In genomic region chr14:74535756-74536325, GRCh38 we compare ENCODE assay signal across 20 cellular contexts. TPM values are rescaled to one million over a fixed set of nuclear protein-coding genes. Genes with fewer than 3 reads are reported as not detected.
DNase-seq lines count a peak whose midpoint lies in the region; ATAC-seq and TF ChIP-seq lines count a peak whose summit lies in the region.
"Had no signal": no experiment of that assay in that cellular context is flagged by ENCODE, and none has a peak within 500 bp of the region (broad histone marks: within the 10 kb centered on the region; RNA-seq: fewer than 3 reads in every experiment).

No MANE protein-coding gene starts in this region.

- H4K91ac ChIP-seq in neuronal stem cell (ENCODE audit: low read depth, low read length, poor library complexity) = no peak overlapping the region

- H3K27ac ChIP-seq in SK-N-SH (ENCODE audit: low read depth in 2 of 2, low read length in 1 of 2) (no peak overlapping the region), neuronal stem cell (replicated peaks; ENCODE audit: low read length) (no peak overlapping the region)
- H3K27ac ChIP-seq: 22Rv1, A549, BLaER1 had no signal

- H3K4me1 ChIP-seq in SK-N-SH (ENCODE audit: control insufficient read depth in 1 of 2, insufficient read depth in 2 of 2, low read depth in 1 of 2, low read length in 1 of 2) = peaks cover 0 to 10% of the 10 kb centered on the region in 2 experiments; a peak in 1 of 4 replicates
- peaks cover 4 to 5% of the 10 kb centered on the region in 2 donors for H3K4me1 ChIP-seq in neuronal stem cell (ENCODE audit: control insufficient read depth in 2 of 2, insufficient read depth in 1 of 2, low read depth in 1 of 2, low read length in 2 of 2)

- TF ChIP-seq RAD21 in SK-N-SH (IDR thresholded peaks at IDR 0.05; ENCODE audit: low read length) = no peak

- WGBS in SK-N-SH (ENCODE audit: low lambda C conversion rate) = 72% methylated on average over 8 of the region's 10 CpGs
- no CpG with 5 or more reads among the region's 10 CpGs for WGBS in neuronal stem cell (ENCODE audit: extremely low coverage in 2 of 2, insufficient read length in 2 of 2, insufficient replicate concordance in 1 of 2), 2 donors

- H3K4me2 ChIP-seq in SK-N-SH (no peak overlapping the region), neuronal stem cell (ENCODE audit: insufficient read depth, low read length, poor library complexity, severe bottlenecking) (no peak overlapping the region)
- H3K4me2 ChIP-seq: A549, BLaER1, GM23338 had no signal

- no peak overlapping the region for H2BK15ac ChIP-seq in neuronal stem cell (ENCODE audit: low read length)

- no peaks in the 10 kb centered on the region for H3K9me2 ChIP-seq in SK-N-SH

- H3K18ac ChIP-seq in neuronal stem cell (ENCODE audit: low read length) = peak overlapping the region; percentile 65

- peak overlapping the region; percentile 40 for H2AK5ac ChIP-seq in neuronal stem cell (ENCODE audit: low read depth, low read length)

- no peak overlapping the region for H3K23ac ChIP-seq in neuronal stem cell (ENCODE audit: low read depth, low read length, poor library complexity)

- H3K36me3 ChIP-seq in SK-N-SH (replicated peaks in 1 of 2; ENCODE audit: control insufficient read depth in 1 of 2, insufficient read depth in 2 of 2, low read length in 1 of 2) (peaks cover 34 to 49% of the 10 kb centered on the region in 2 experiments), neuronal stem cell (replicated peaks in 1 of 2; ENCODE audit: control insufficient read depth in 2 of 2, insufficient read depth in 2 of 2, low read length in 2 of 2) (no peaks in the 10 kb centered on the region)
- H3K36me3 ChIP-seq: BLaER1 had no signal

- peak in 1 of 2 experiments; percentile 50; a peak in 1 of 4 replicates for TF ChIP-seq EP300 in SK-N-SH (IDR thresholded peaks at IDR 0.05; ENCODE audit: borderline replicate concordance in 1 of 2, low read depth in 1 of 2, low read length in 1 of 2)

- no peaks in the 10 kb centered on the region for H3K79me1 ChIP-seq in neuronal stem cell (ENCODE audit: low read depth, low read length)

- no peaks in the 10 kb centered on the region for H3K79me2 ChIP-seq in SK-N-SH (ENCODE audit: insufficient read depth)

- no peak overlapping the region for H2BK5ac ChIP-seq in neuronal stem cell (ENCODE audit: low read length)

- no peaks in the 10 kb centered on the region for H3K27me3 ChIP-seq in SK-N-SH (ENCODE audit: insufficient read depth)
- peaks cover 0 to 21% (median 0%) of the 10 kb centered on the region in 3 experiments for H3K27me3 ChIP-seq in neuronal stem cell (ENCODE audit: control insufficient read depth in 3 of 3, insufficient read depth in 3 of 3, low read depth in 1 of 3, low read length in 3 of 3)
- H3K27me3 ChIP-seq: BLaER1 had no signal

- no peak overlapping the region for H3K9ac ChIP-seq in SK-N-SH
- H3K9ac ChIP-seq in neuronal stem cell (ENCODE audit: low read depth, low read length, poor library complexity) = no peak overlapping the region
- H3K9ac ChIP-seq: BLaER1 had no signal

- POLR2A ChIA-PET in SK-N-SH (lab: Yijun Ruan, JAX) = no interaction called here

- no peak overlapping the region for H4K8ac ChIP-seq in neuronal stem cell (ENCODE audit: low read depth, low read length)

- no peak overlapping the region for H2BK120ac ChIP-seq in neuronal stem cell (ENCODE audit: low read depth, low read length)

- CTCF ChIA-PET in SK-N-SH (lab: Yijun Ruan, JAX) = interaction anchor here (0.9 to 2.7 kb wide), 4 partner anchors 11 to 76 kb away, joined by 3 to 10 read pairs (median 4); partner anchors contain the start of gene LTBP2

- ATAC-seq in SK-N-SH treated with all-trans-retinoic acid at 6 μM for 48 hours = no peak
- ATAC-seq: A549, GM23338, HCT116, HepG2 had no signal

- no peak overlapping the region for H2AFZ ChIP-seq in SK-N-SH (ENCODE audit: low read depth)
- peak overlapping the region; percentile 53 for H2AFZ ChIP-seq in neuronal stem cell (ENCODE audit: low read length)
- H2AFZ ChIP-seq: GM23338 had no signal

- H4K20me1 ChIP-seq in SK-N-SH (ENCODE audit: insufficient read depth) = no peaks in the 10 kb centered on the region
- H4K20me1 ChIP-seq: BLaER1 had no signal

- H3K14ac ChIP-seq in neuronal stem cell (ENCODE audit: low read length) = no peak overlapping the region

- no peak for TF ChIP-seq CTCF in SK-N-SH (IDR thresholded peaks at IDR 0.05)

- no peaks in the 10 kb centered on the region for H3K9me3 ChIP-seq in SK-N-SH
- no peaks in the 10 kb centered on the region for H3K9me3 ChIP-seq in neuronal stem cell (replicated peaks in 1 of 2; ENCODE audit: control insufficient read depth in 2 of 2, insufficient read depth in 1 of 2, low read depth in 1 of 2, low read length in 2 of 2)
- H3K9me3 ChIP-seq: A549, BLaER1 had no signal

- H2BK12ac ChIP-seq in neuronal stem cell (ENCODE audit: low read length) = no peak overlapping the region

- peaks cover 3% of the 10 kb centered on the region for H3F3A ChIP-seq in SK-N-SH (replicated peaks; ENCODE audit: insufficient read depth)

- DNase-seq in SK-N-SH = peak; percentile 65
- DNase-seq in SK-N-DZ (ENCODE audit: low spot score) = peak; percentile 41
- DNase-seq in neuronal stem cell (ENCODE audit: low spot score) = no peak
- peak; percentile 73 for DNase-seq in posterior vena cava (ENCODE audit: low spot score)
- DNase-seq in NCI-H524 (lab: John Stamatoyannopoulos, UW) = no peak
- DNase-seq in kidney glomerular epithelial cell (lab: John Stamatoyannopoulos, UW) = no peak
- DNase-seq: AML-193; CD4-positive, alpha-beta memory T cell; DMS153; DMS79; GDM1; H7; HFFc6 had no signal

- intact Hi-C loops in posterior vena cava (cut with DNase I) = loop anchor here in 1 of 2 donors (5.0 kb wide), 1 partner anchor 1301 kb away; no protein-coding TSS in a partner anchor

- no peak overlapping the region for H3K4ac ChIP-seq in neuronal stem cell (ENCODE audit: low read length)

- H3K4me3 ChIP-seq in SK-N-SH (ENCODE audit: low read depth in 2 of 2, low read length in 1 of 2) (no peak overlapping the region; a peak in 1 of 4 replicates), neuronal stem cell (ENCODE audit: low read length in 2 of 2) (no peak overlapping the region)
- H3K4me3 ChIP-seq: A549, BLaER1, GM23338 had no signal

TF ChIP-seq in SK-N-SH, 30 proteins besides CTCF, POLR2A, EP300 and RAD21:
- TF ChIP-seq CHD2 (IDR thresholded peaks at IDR 0.05; ENCODE audit: low read length, partially characterized antibody) = peak; percentile 9
- peak; percentile 57 for TF ChIP-seq GATA2 (CRISPR knock-in tag; IDR thresholded peaks at IDR 0.05)
- TF ChIP-seq, protein P1, sequence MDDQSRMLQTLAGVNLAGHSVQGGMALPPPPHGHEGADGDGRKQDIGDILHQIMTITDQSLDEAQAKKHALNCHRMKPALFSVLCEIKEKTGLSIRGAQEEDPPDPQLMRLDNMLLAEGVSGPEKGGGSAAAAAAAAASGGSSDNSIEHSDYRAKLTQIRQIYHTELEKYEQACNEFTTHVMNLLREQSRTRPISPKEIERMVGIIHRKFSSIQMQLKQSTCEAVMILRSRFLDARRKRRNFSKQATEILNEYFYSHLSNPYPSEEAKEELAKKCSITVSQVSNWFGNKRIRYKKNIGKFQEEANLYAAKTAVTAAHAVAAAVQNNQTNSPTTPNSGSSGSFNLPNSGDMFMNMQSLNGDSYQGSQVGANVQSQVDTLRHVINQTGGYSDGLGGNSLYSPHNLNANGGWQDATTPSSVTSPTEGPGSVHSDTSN (IDR thresholded peaks at IDR 0.05) = no peak
- no peak for TF ChIP-seq SMC3 (IDR thresholded peaks at IDR 0.05; ENCODE audit: low read depth, low read length)

TF ChIP-seq in SK-N-SH treated with all-trans-retinoic acid at 6 μM for 48 hours, 23 proteins besides CTCF, POLR2A, EP300 and RAD21 (continues in another document):
- TF ChIP-seq ZNF565 (CRISPR knock-in tag; conservative IDR thresholded peaks at IDR 0.05; ENCODE audit: low read depth) (no peak), ARNTL (CRISPR knock-in tag; IDR thresholded peaks at IDR 0.05; ENCODE audit: borderline replicate concordance, low read depth) (no peak), ZFP3 (CRISPR knock-in tag; IDR thresholded peaks at IDR 0.05) (no peak), SNAI2 (CRISPR knock-in tag; IDR thresholded peaks at IDR 0.05) (no peak), ESRRG (CRISPR knock-in tag; IDR thresholded peaks at IDR 0.05) (no peak), BACH2 (CRISPR knock-in tag; IDR thresholded peaks at IDR 0.05; ENCODE audit: borderline replicate concordance) (no peak), CSRNP3 (CRISPR knock-in tag; IDR thresholded peaks at IDR 0.05) (no peak), ISL1 (CRISPR knock-in tag; IDR thresholded peaks at IDR 0.05) (no peak), PPARA (CRISPR knock-in tag; IDR thresholded peaks at IDR 0.05; ENCODE audit: borderline replicate concordance) (no peak), ZC3H10 (CRISPR knock-in tag; IDR thresholded peaks at IDR 0.05) (no peak)

RNA-seq across cellular contexts. Expression of gene ISCA2, which starts 42.3 kb away (rescaled TPM):
- polyA plus RNA-seq in SK-N-SH (2012; rRNA removed) = 37.3 and 51.9 TPM in 2 replicates
- 57.2 and 70.6 TPM in 2 replicates for polyA plus RNA-seq in SK-N-SH (2012; cell fraction: cytosol; rRNA removed)
- 17.1 and 20.7 TPM in 2 replicates for polyA plus RNA-seq in SK-N-SH (2012; cell fraction: nucleus; rRNA removed)
- 19.5 and 22.9 TPM in 2 replicates for polyA plus RNA-seq in SK-N-DZ (2014; cell fraction: cytosol; rRNA removed)
- 17.7 and 21.2 TPM in 2 replicates for polyA plus RNA-seq in SK-N-DZ (2014; cell fraction: nucleus; rRNA removed)
- 60.9 TPM for polyA plus RNA-seq in neuronal stem cell (2013, experiment 1 of 2)
- polyA plus RNA-seq in neuronal stem cell (2013, experiment 2 of 2) = 63.2 TPM
- 10 to 100 TPM in 1 of 2 donors, 1 to 10 TPM in 1; 9.3 to 12.9 TPM for total RNA-seq in posterior vena cava

RNA-seq across cellular contexts. Expression of gene NPC2, which starts 42.7 kb away (rescaled TPM):
- 340 and 522 TPM in 2 replicates for polyA plus RNA-seq in SK-N-SH (2012; rRNA removed)
- 249 and 380 TPM in 2 replicates for polyA plus RNA-seq in SK-N-SH (2012; cell fraction: cytosol; rRNA removed)
- polyA plus RNA-seq in SK-N-SH (2012; cell fraction: nucleus; rRNA removed) = 160 and 242 TPM in 2 replicates
- 29.6 and 42.5 TPM in 2 replicates for polyA plus RNA-seq in SK-N-DZ (2014; cell fraction: cytosol; rRNA removed)
- 22.1 and 22.7 TPM in 2 replicates for polyA plus RNA-seq in SK-N-DZ (2014; cell fraction: nucleus; rRNA removed)
- polyA plus RNA-seq in neuronal stem cell (2013, experiment 1 of 2) = 596 TPM
- polyA plus RNA-seq in neuronal stem cell (2013, experiment 2 of 2) = 610 TPM
- 100 to 1,000 TPM; 147 to 224 TPM for total RNA-seq in posterior vena cava

Comparison
In these comparisons a context has a peak if more than half of its experiments do, and no peak if none do; other contexts are left out.
1. DNase-seq: peak in SK-N-SH (single experiment), SK-N-DZ (single experiment) and posterior vena cava (single experiment); none in neuronal stem cell (single experiment), NCI-H524 (0 of 2) and kidney glomerular epithelial cell (single experiment).